8 cellular contexts compared by ENCODE assay signal in the genomic region with DNA sequence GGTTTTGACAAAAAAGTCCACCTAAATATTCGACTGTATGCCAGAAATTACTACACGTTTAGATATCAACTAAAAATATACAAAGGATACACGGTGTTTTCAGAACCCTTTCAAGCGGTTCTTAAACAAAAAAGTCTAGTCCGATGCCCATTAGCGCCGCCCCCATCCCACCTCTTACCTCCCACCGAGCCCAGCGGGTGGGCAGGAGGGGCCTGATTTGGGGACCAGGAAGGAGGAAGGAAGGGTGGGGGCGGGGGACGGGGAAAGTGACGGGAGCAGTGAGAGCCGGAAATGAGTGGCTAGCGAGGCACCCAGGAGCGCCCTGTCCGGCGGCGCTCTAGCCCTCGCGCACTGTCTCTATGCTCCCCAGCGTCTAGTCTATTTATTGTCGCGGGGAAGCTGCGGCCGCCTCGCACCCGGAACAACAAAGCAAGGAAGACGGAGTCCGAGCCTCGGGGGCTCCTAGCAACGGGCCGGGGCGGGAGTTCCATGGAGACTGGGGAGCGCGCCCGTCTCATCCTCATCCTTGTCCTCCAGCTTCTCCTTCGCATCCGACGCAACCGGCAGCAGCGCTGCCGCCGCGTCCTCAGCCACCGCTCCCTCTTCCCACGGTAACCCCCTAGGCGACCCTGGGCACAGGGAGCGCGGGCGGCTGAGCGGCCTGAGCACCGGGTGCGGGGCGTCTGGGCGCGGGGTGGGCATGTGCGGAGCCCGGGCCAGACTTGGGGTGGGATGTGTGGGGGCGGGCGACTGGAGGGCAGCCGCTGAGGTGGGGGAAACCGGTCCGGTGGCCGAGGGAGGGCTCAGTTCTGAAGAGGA. TPM values are rescaled to one million over a fixed set of nuclear protein-coding genes. Genes with fewer than 3 reads are reported as not detected.
DNase-seq lines count a peak whose midpoint lies in the region; ATAC-seq, FAIRE-seq and TF ChIP-seq lines count a peak whose summit lies in the region.

A gene (plus strand): TSS at position 410 of the 819 bp plus-strand sequence. CDS start 26,902 bp downstream, outside the sequence.

- intact Hi-C loops in aorta (cut with DNase I) = no loop called here

- peak within 1 kb of the TSS; percentile 89 for H3K9ac ChIP-seq in astrocyte (ENCODE audit: low read length)
- peak within 1 kb of the TSS; percentile 69 for H3K9ac ChIP-seq in rectal smooth muscle tissue (ENCODE audit: low read length)

- H3K4me2 ChIP-seq in astrocyte (ENCODE audit: low read length) = peak within 1 kb of the TSS; percentile 98

- H3K27ac Mint-ChIP-seq in astrocyte (ENCODE audit: unreplicated experiment) = peak within 1 kb of the TSS; percentile 94

- peak within 1 kb of the TSS; percentile 94 for H3K4me3 Mint-ChIP-seq in astrocyte (ENCODE audit: unreplicated experiment)

- H3K27me3 ChIP-seq in astrocyte (ENCODE audit: insufficient read depth, low read length) (no peaks in the 10 kb centered on the region), rectal smooth muscle tissue (ENCODE audit: control insufficient read depth, insufficient read depth, low read length) (no peaks in the 10 kb centered on the region), aorta (ENCODE audit: control insufficient read depth in 1 of 2, insufficient read depth in 2 of 2, low read length in 1 of 2) (no peaks in the 10 kb centered on the region)

- H3K27me3 Mint-ChIP-seq in astrocyte (ENCODE audit: low read depth, unreplicated experiment) = no peaks in the 10 kb centered on the region

- peak; percentile 80 for ATAC-seq in GM18508 (IDR thresholded peaks at IDR 0.05; ENCODE audit: insufficient read depth, unreplicated experiment)
- peak; percentile 85 for ATAC-seq in HG02973 (IDR thresholded peaks at IDR 0.05; ENCODE audit: unreplicated experiment)
- ATAC-seq in aorta (ENCODE audit: low FRiP score) = peak; percentile 97

- no peak for FAIRE-seq in astrocyte (lab: Jason Lieb, UNC)

- peak within 1 kb of the TSS; percentile 87 for H2AFZ ChIP-seq in astrocyte (ENCODE audit: low read depth, low read length)

- no peaks in the 10 kb centered on the region for H3K9me3 ChIP-seq in astrocyte (ENCODE audit: insufficient read depth, low read depth, low read length)
- H3K9me3 ChIP-seq in aorta (ENCODE audit: control insufficient read depth, low read length) = no peaks in the 10 kb centered on the region

- H4K20me1 ChIP-seq in astrocyte (ENCODE audit: insufficient read depth, low read length) = peaks cover 43% of the 10 kb centered on the region

- DNase-seq in NCI-H1930 (lab: John Stamatoyannopoulos, UW) (peak; percentile 93 to 95), T-helper 22 cell (ENCODE audit: low read depth) (peak; percentile 84), astrocyte (ENCODE audit: low read depth) (peak; percentile 92), hepatic stellate cell (ENCODE audit: low spot score) (peak; percentile 88), aorta (peak; percentile 97)

- WGBS in aorta, 2 donors = 0 to 1% methylated on average over 58 to 64 of the region's 64 CpGs

- no peaks in the 10 kb centered on the region for H3K9me3 Mint-ChIP-seq in astrocyte (ENCODE audit: unreplicated experiment)

- H3K36me3 ChIP-seq in astrocyte (ENCODE audit: insufficient read depth, low read length) = no peaks in the 10 kb centered on the region
- no peaks in the 10 kb centered on the region for H3K36me3 ChIP-seq in rectal smooth muscle tissue (ENCODE audit: control insufficient read depth, insufficient read depth, low read length)
- H3K36me3 ChIP-seq in aorta (ENCODE audit: control insufficient read depth in 1 of 2, insufficient read depth in 2 of 2, low read length in 1 of 2) = no peaks in the 10 kb centered on the region

- peak within 1 kb of the TSS; percentile 83 for H3K4me3 ChIP-seq in astrocyte (ENCODE audit: insufficient read depth, low read depth, low read length)
- H3K4me3 ChIP-seq in rectal smooth muscle tissue (ENCODE audit: low read length) = peak within 1 kb of the TSS; percentile 90
- peak within 1 kb of the TSS; percentile 98 to 99 for H3K4me3 ChIP-seq in aorta (ENCODE audit: low read length in 2 of 2)

- H3K79me2 ChIP-seq in astrocyte (ENCODE audit: insufficient read depth, low read length) = peaks cover 50% of the 10 kb centered on the region

- no peak for TF ChIP-seq CTCF in astrocyte (IDR thresholded peaks at IDR 0.05; ENCODE audit: insufficient read depth, low read depth, low read length)

- no peaks in the 10 kb centered on the region for H3K36me3 Mint-ChIP-seq in astrocyte (ENCODE audit: low read depth, unreplicated experiment)

- peak within 1 kb of the TSS; percentile 91 for H3K27ac ChIP-seq in astrocyte (ENCODE audit: low read depth, low read length)
- H3K27ac ChIP-seq in rectal smooth muscle tissue (ENCODE audit: low read depth, low read length) = peak within 1 kb of the TSS; percentile 75
- peak within 1 kb of the TSS; percentile 95 to 100 for H3K27ac ChIP-seq in aorta (ENCODE audit: low read depth in 1 of 2, low read length in 2 of 2)

- H3K4me1 ChIP-seq in astrocyte (ENCODE audit: insufficient read depth, low read length) (peaks cover 19% of the 10 kb centered on the region), rectal smooth muscle tissue (ENCODE audit: control insufficient read depth, insufficient read depth, low read length) (no peaks in the 10 kb centered on the region), aorta (ENCODE audit: control insufficient read depth in 1 of 2, insufficient read depth in 2 of 2, low read length in 2 of 2) (peaks cover 2 to 15% of the 10 kb centered on the region in 2 donors)

- H3K4me1 Mint-ChIP-seq in astrocyte (ENCODE audit: low read depth, unreplicated experiment) = peaks cover 18% of the 10 kb centered on the region

RNA-seq across cellular contexts. Expression of the gene that starts here (rescaled TPM):
- total RNA-seq in astrocyte (53.4 and 54.0 TPM in 2 replicates), aorta (10 to 100 TPM; 21.3 to 21.7 TPM)
- 10 to 100 TPM; 20.1 to 28.5 TPM for polyA plus RNA-seq in aorta

Comparison
In these comparisons a context has a peak if more than half of its experiments do, and no peak if none do; other contexts are left out.
1. Peak in every context shown above with its lines: DNase-seq, ATAC-seq, H3K4me3 ChIP-seq and H3K27ac ChIP-seq.